ENCODE assay signal across 18 cellular contexts in the genomic region with DNA sequence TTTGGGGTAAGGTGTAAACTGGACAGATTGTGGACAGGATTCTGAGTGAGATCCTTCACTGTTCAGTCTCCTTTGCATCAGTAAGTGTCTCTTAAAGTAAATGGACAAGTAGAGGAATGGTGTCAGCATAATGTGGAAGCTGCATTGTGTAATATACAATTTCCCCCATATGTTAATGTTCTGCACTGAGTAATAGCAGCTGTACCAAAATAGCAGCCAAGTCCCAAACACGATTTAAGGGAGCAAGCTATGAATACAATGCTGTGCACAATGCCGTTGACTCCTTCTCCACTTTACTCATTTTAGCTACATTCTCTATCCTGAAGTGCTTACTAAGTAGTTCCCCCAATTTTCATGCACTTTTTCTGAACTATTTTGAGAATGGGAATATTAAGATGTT.
"Had no signal": no experiment of that assay in that cellular context is flagged by ENCODE, and none has a peak within 500 bp of the region (broad histone marks: within the 10 kb centered on the region; RNA-seq: fewer than 3 reads in every experiment).

No MANE protein-coding gene starts in this region.

- DNase-seq: activated CD4-positive, alpha-beta T cell treated with anti-CD3 and anti-CD28 coated beads, Interleukin-2, amount 50 U/mL, for 1 hour; activated CD8-positive, alpha-beta memory T cell treated with anti-CD3 and anti-CD28 coated beads for 24 hours; activated naive CD4-positive, alpha-beta T cell; activated naive CD8-positive, alpha-beta T cell treated with anti-CD3 and anti-CD28 coated beads, Interleukin-2, amount 10 ng/mL, durations not matched to agents 7 days and 5 days; cerebellar nuclear complex; effector CD8-positive, alpha-beta T cell; glutamatergic neuron; hypothalamus; kidney glomerular epithelial cell; left ventricle myocardium superior; mesendoderm; nucleus accumbens; posterior cingulate gyrus; retina; stimulated activated CD4-positive, alpha-beta T cell treated with anti-CD3 and anti-CD28 coated beads, Interleukin-2, amount 100 ng/mL, for 48 hours; stimulated activated naive B cell treated with anti-CD40 and anti-IgM and Interleukin-4, amounts not matched to agents 10 μg/mL and 1 μg/mL and 100 μg/mL, for 72 hours; tibial artery had no signal

- H3K9me3 ChIP-seq: tibial artery had no signal

- H3K4me1 ChIP-seq: tibial artery had no signal

- H3K36me3 ChIP-seq: tibial artery had no signal

- H3K27me3 ChIP-seq: tibial artery had no signal

- ATAC-seq: left ventricle myocardium superior; stimulated activated naive B cell treated with anti-CD40 and anti-IgM and Interleukin-4, amounts not matched to agents 10 μg/mL and 1 μg/mL and 100 μg/mL, for 72 hours had no signal

- H3K4me3 ChIP-seq: tibial artery had no signal

- H3K27ac ChIP-seq: epithelial cell of prostate, tibial artery had no signal
